Comparison of ENCODE assay signal across 17 cellular contexts in genomic region chr1:107739651-107740050, GRCh38.
A peak's percentile ranks its signal among the peaks of the same experiment; 100 is the strongest.
DNase-seq lines count a peak whose midpoint lies in the region; TF ChIP-seq lines count a peak whose summit lies in the region.
"Had no signal": no experiment of that assay in that cellular context is flagged by ENCODE, and none has a peak within 500 bp of the region (broad histone marks: within the 10 kb centered on the region; RNA-seq: fewer than 3 reads in every experiment).

No MANE protein-coding gene starts in this region.

- no peak overlapping the region for H3K4me3 Mint-ChIP-seq in glutamatergic neuron (ENCODE audit: unreplicated experiment)
- H3K4me3 Mint-ChIP-seq: activated T-helper 1 cell treated with anti-CD3 and anti-CD28 coated beads, Interleukin-12 subunit alpha, Interleukin-12 subunit beta, Interleukin-2, Interleukin-4 antibody, amounts not matched to agents 30 ng/mL and 10 ng/mL and 1 ng/mL, durations not matched to agents 14 hours and 24 hours and 36 hours; mesothelial cell of epicardium had no signal

- no peaks in the 10 kb centered on the region for H3K9me3 Mint-ChIP-seq in glutamatergic neuron (ENCODE audit: unreplicated experiment)
- H3K9me3 Mint-ChIP-seq: activated T-helper 1 cell treated with anti-CD3 and anti-CD28 coated beads, Interleukin-12 subunit alpha, Interleukin-12 subunit beta, Interleukin-2, Interleukin-4 antibody, amounts not matched to agents 30 ng/mL and 10 ng/mL and 1 ng/mL, durations not matched to agents 14 hours and 24 hours and 36 hours had no signal

- no peak overlapping the region for H3K4me2 ChIP-seq in OCI-LY1 (ENCODE audit: low read length)

- no peaks in the 10 kb centered on the region for H3K9me3 ChIP-seq in OCI-LY1 (ENCODE audit: low read length)
- no peaks in the 10 kb centered on the region for H3K9me3 ChIP-seq in suprapubic skin
- H3K9me3 ChIP-seq in stomach: no peaks in the 10 kb centered on the region
- H3K9me3 ChIP-seq in right atrium auricular region: no peaks in the 10 kb centered on the region
- H3K9me3 ChIP-seq: HAP-1, heart left ventricle had no signal

- WGBS in suprapubic skin: 81% methylated on average over 2 of the region's 2 CpGs
- WGBS in stomach, 5 donors: 49 to 88% (median 70%) methylated on average over 2 of the region's 2 CpGs

- no peak for TF ChIP-seq POLR2A in suprapubic skin (IDR thresholded peaks at IDR 0.05)
- TF ChIP-seq POLR2A in stomach (IDR thresholded peaks at IDR 0.05): no peak

- DNase-seq in iPS-NIHi7 (ENCODE audit: extremely low spot score) (peak; percentile 29), suprapubic skin (ENCODE audit: low spot score in 2 of 2) (no peak), glutamatergic neuron (no peak), stomach (no peak), right atrium auricular region (ENCODE audit: low spot score) (no peak)
- DNase-seq: activated CD8-positive, alpha-beta memory T cell treated with anti-CD3 and anti-CD28 coated beads for 24 hours; heart left ventricle; NCI-H1417; NCI-H226; NK-92 treated with Interleukin-12 subunit alpha and Interleukin-12 subunit beta, amount 100 ng/mL, for 24 hours; stimulated activated CD4-positive, alpha-beta T cell treated with anti-CD3 and anti-CD28 coated beads, Interleukin-2, amount 100 ng/mL, for 48 hours; SW 1271 had no signal

- H3K27me3 Mint-ChIP-seq in glutamatergic neuron (ENCODE audit: unreplicated experiment): no peaks in the 10 kb centered on the region

- intact Hi-C loops in stomach (cut with DNase I; ENCODE audit: low total_unique reads): loop anchor here (10.0 kb wide), 1 partner anchor 315 kb away; no protein-coding TSS in a partner anchor

- peak overlapping the region; percentile 55 for H3K27ac ChIP-seq in OCI-LY1 (ENCODE audit: low read depth, low read length, poor library complexity, severe bottlenecking)
- H3K27ac ChIP-seq in suprapubic skin: peak overlapping the region; percentile 32
- peak overlapping the region in 1 of 5 donors; percentile 26 for H3K27ac ChIP-seq in stomach
- no peak overlapping the region for H3K27ac ChIP-seq in right atrium auricular region

- no peak overlapping the region for H3K4me3 ChIP-seq in GM12875 (ENCODE audit: low read depth, low read length)
- H3K4me3 ChIP-seq in OCI-LY1 (ENCODE audit: low read depth, low read length, poor library complexity, severe bottlenecking): no peak overlapping the region
- H3K4me3 ChIP-seq in suprapubic skin: no peak overlapping the region
- no peak overlapping the region for H3K4me3 ChIP-seq in stomach
- no peak overlapping the region for H3K4me3 ChIP-seq in right atrium auricular region
- H3K4me3 ChIP-seq: HAP-1, heart left ventricle had no signal

- H3K27me3 ChIP-seq in OCI-LY1 (ENCODE audit: insufficient read depth, low read length) (no peaks in the 10 kb centered on the region), suprapubic skin (no peaks in the 10 kb centered on the region), stomach (no peaks in the 10 kb centered on the region), right atrium auricular region (no peaks in the 10 kb centered on the region)
- H3K27me3 ChIP-seq: heart left ventricle had no signal

- no peak overlapping the region for H2AFZ ChIP-seq in OCI-LY1 (ENCODE audit: low read length)

- TF ChIP-seq EP300 in suprapubic skin (IDR thresholded peaks at IDR 0.05) (no peak), stomach (IDR thresholded peaks at IDR 0.05) (no peak)

- no peak overlapping the region for H3K27ac Mint-ChIP-seq in glutamatergic neuron (ENCODE audit: unreplicated experiment)
- H3K27ac Mint-ChIP-seq: activated T-helper 1 cell treated with anti-CD3 and anti-CD28 coated beads, Interleukin-12 subunit alpha, Interleukin-12 subunit beta, Interleukin-2, Interleukin-4 antibody, amounts not matched to agents 30 ng/mL and 10 ng/mL and 1 ng/mL, durations not matched to agents 14 hours and 24 hours and 36 hours had no signal

- no peak overlapping the region for H3K9ac ChIP-seq in OCI-LY1 (ENCODE audit: low read length)

- H3K36me3 Mint-ChIP-seq in glutamatergic neuron (ENCODE audit: unreplicated experiment): no peaks in the 10 kb centered on the region
- H3K36me3 Mint-ChIP-seq: mesothelial cell of epicardium had no signal

- H3K36me3 ChIP-seq in OCI-LY1 (ENCODE audit: insufficient read depth, low read length) (no peaks in the 10 kb centered on the region), suprapubic skin (no peaks in the 10 kb centered on the region), stomach (no peaks in the 10 kb centered on the region), right atrium auricular region (no peaks in the 10 kb centered on the region)
- H3K36me3 ChIP-seq: HAP-1, heart left ventricle had no signal

- no peaks in the 10 kb centered on the region for H3F3A ChIP-seq in OCI-LY1 (ENCODE audit: insufficient read depth, low read length)

- H3K9me2 ChIP-seq in OCI-LY1 (ENCODE audit: low read depth, low read length): no peaks in the 10 kb centered on the region

- no peaks in the 10 kb centered on the region for H3K79me2 ChIP-seq in OCI-LY1 (ENCODE audit: insufficient read depth, low read length)

- no peaks in the 10 kb centered on the region for H4K20me1 ChIP-seq in OCI-LY1 (ENCODE audit: insufficient read depth, low read length)

- TF ChIP-seq CTCF in GM12875 (IDR thresholded peaks at IDR 0.05; ENCODE audit: borderline replicate concordance, insufficient read depth, low read depth, low read length): 0 out of 2 replicates have a peak, but pooled peaks have one; percentile 4
- TF ChIP-seq CTCF in OCI-LY1 (IDR thresholded peaks at IDR 0.05; ENCODE audit: low read length): no peak
- TF ChIP-seq CTCF in suprapubic skin (IDR thresholded peaks at IDR 0.05): no peak
- no peak for TF ChIP-seq CTCF in glutamatergic neuron (IDR thresholded peaks at IDR 0.05; ENCODE audit: partially characterized antibody, unreplicated experiment)
- no peak for TF ChIP-seq CTCF in stomach (IDR thresholded peaks at IDR 0.05)
- no peak for TF ChIP-seq CTCF in right atrium auricular region (IDR thresholded peaks at IDR 0.05)

- H3K4me1 ChIP-seq in OCI-LY1 (ENCODE audit: insufficient read depth, low read length, severe bottlenecking): peaks cover 16% of the 10 kb centered on the region
- peaks cover 3% of the 10 kb centered on the region for H3K4me1 ChIP-seq in suprapubic skin
- H3K4me1 ChIP-seq in stomach: peaks cover 0 to 16% (median 0%) of the 10 kb centered on the region in 4 donors
- H3K4me1 ChIP-seq in right atrium auricular region: no peaks in the 10 kb centered on the region
- H3K4me1 ChIP-seq: HAP-1 had no signal

- H3K4me1 Mint-ChIP-seq in glutamatergic neuron (ENCODE audit: low read depth, unreplicated experiment): no peaks in the 10 kb centered on the region

Comparison
In these comparisons a context has a peak if more than half of its experiments do, and no peak if none do; other contexts are left out.
1. H3K27ac ChIP-seq: peak in OCI-LY1 (single experiment) and suprapubic skin (single experiment); none in right atrium auricular region (0 of 2).